ENCODE assay signal across 13 cellular contexts in genomic region chr3:47016086-47016933, GRCh38. TPM values are rescaled to one million over a fixed set of nuclear protein-coding genes. Genes with fewer than 3 reads are reported as not detected.
DNase-seq lines count a peak whose midpoint lies in the region; ATAC-seq and TF ChIP-seq lines count a peak whose summit lies in the region.
"Had no signal": no experiment of that assay in that cellular context is flagged by ENCODE, and none has a peak within 500 bp of the region (broad histone marks: within the 10 kb centered on the region; RNA-seq: fewer than 3 reads in every experiment).

No MANE protein-coding gene starts in this region.

- H3K27ac Mint-ChIP-seq in CD4-positive, alpha-beta T cell = peak overlapping the region; percentile 75
- peak overlapping the region; percentile 79 to 93 (median 93) for H3K27ac Mint-ChIP-seq in IgD-negative memory B cell
- peak overlapping the region; percentile 39 to 93 (median 79) for H3K27ac Mint-ChIP-seq in naive thymus-derived CD4-positive, alpha-beta T cell

- no peak for TF ChIP-seq CTCF in CD4-positive, alpha-beta T cell (IDR thresholded peaks at IDR 0.05)
- no peak for TF ChIP-seq CTCF in adrenal gland (IDR thresholded peaks at IDR 0.05)

- CTCF ChIA-PET in CD4-positive, alpha-beta T cell (lab: Charles Lee) = no interaction called here
- CTCF ChIA-PET in naive thymus-derived CD4-positive, alpha-beta T cell (lab: Charles Lee) = no interaction called here

- no peaks in the 10 kb centered on the region for H3K9me3 ChIP-seq in CD4-positive, alpha-beta T cell (ENCODE audit: control insufficient read depth, low read length)
- no peaks in the 10 kb centered on the region for H3K9me3 ChIP-seq in adrenal gland (replicated peaks in 1 of 3)
- no peaks in the 10 kb centered on the region for H3K9me3 ChIP-seq in naive thymus-derived CD4-positive, alpha-beta T cell (ENCODE audit: control insufficient read depth in 2 of 3, low read length in 3 of 3)
- H3K9me3 ChIP-seq: colonic mucosa had no signal

- TF ChIP-seq POLR2A in adrenal gland (IDR thresholded peaks at IDR 0.05) = no peak

- peaks cover 40% of the 10 kb centered on the region for H3K4me1 Mint-ChIP-seq in CD4-positive, alpha-beta T cell (ENCODE audit: low read depth)
- H3K4me1 Mint-ChIP-seq in IgD-negative memory B cell = peaks cover 22 to 36% (median 23%) of the 10 kb centered on the region in 3 donors
- peaks cover 25 to 66% (median 38%) of the 10 kb centered on the region in 7 donors for H3K4me1 Mint-ChIP-seq in naive thymus-derived CD4-positive, alpha-beta T cell

- no peak overlapping the region for H3K4me3 ChIP-seq in adrenal gland
- H3K4me3 ChIP-seq in naive thymus-derived CD4-positive, alpha-beta T cell (ENCODE audit: low read length) = no peak overlapping the region
- H3K4me3 ChIP-seq: colonic mucosa had no signal

- POLR2A ChIA-PET in CD4-positive, alpha-beta T cell (lab: Charles Lee) = interaction anchor here (0.9 kb wide), 1 partner anchor 36 kb away, joined by 4 read pairs; the partner anchor contains the start of gene NBEAL2
- POLR2A ChIA-PET in naive thymus-derived CD4-positive, alpha-beta T cell (lab: Charles Lee) = no interaction called here

- H3K27ac ChIP-seq in CD4-positive, alpha-beta T cell (ENCODE audit: low read depth, low read length) = no peak overlapping the region
- H3K27ac ChIP-seq in adrenal gland = peak overlapping the region in 3 of 5 donors; percentile 4 to 50 (median 13)
- peak overlapping the region; percentile 17 for H3K27ac ChIP-seq in naive thymus-derived CD4-positive, alpha-beta T cell (ENCODE audit: low read depth, low read length)
- H3K27ac ChIP-seq: colonic mucosa, foreskin keratinocyte had no signal

- WGBS in adrenal gland, 4 donors = 76 to 82% (median 80%) methylated on average over 4 of the region's 4 CpGs

- ATAC-seq in CD4-positive, alpha-beta T cell (ENCODE audit: poor library complexity) = no peak
- no peak for ATAC-seq in naive thymus-derived CD4-positive, alpha-beta T cell
- no peak for ATAC-seq in HG02623 (IDR thresholded peaks at IDR 0.05; ENCODE audit: unreplicated experiment)

- H3K4me1 ChIP-seq in adrenal gland (replicated peaks in 1 of 2) = peaks cover 8 to 21% of the 10 kb centered on the region in 2 donors
- H3K4me1 ChIP-seq in naive thymus-derived CD4-positive, alpha-beta T cell (ENCODE audit: control insufficient read depth in 2 of 2, insufficient read depth in 2 of 2, low read length in 2 of 2) = peaks cover 7 to 18% of the 10 kb centered on the region in 2 donors
- H3K4me1 ChIP-seq: colonic mucosa had no signal

- no peaks in the 10 kb centered on the region for H3K9me3 Mint-ChIP-seq in CD4-positive, alpha-beta T cell
- no peaks in the 10 kb centered on the region for H3K9me3 Mint-ChIP-seq in IgD-negative memory B cell
- H3K9me3 Mint-ChIP-seq in naive thymus-derived CD4-positive, alpha-beta T cell = peaks cover 0 to 1% (median 0%) of the 10 kb centered on the region in 11 donors
- H3K9me3 Mint-ChIP-seq: activated T-cell treated with anti-CD3 and anti-CD28 coated beads, Interleukin-2, amount 50 U/mL, for 4 hours had no signal

- H3K36me3 ChIP-seq in adrenal gland (replicated peaks in 1 of 2) = peaks cover 0 to 33% of the 10 kb centered on the region in 2 donors
- peaks cover 3 to 47% (median 14%) of the 10 kb centered on the region in 3 experiments for H3K36me3 ChIP-seq in naive thymus-derived CD4-positive, alpha-beta T cell (ENCODE audit: control insufficient read depth in 2 of 3, insufficient read depth in 3 of 3, low read length in 3 of 3)

- H3K27me3 ChIP-seq in CD4-positive, alpha-beta T cell (ENCODE audit: control insufficient read depth, insufficient read depth, low read length) = no peaks in the 10 kb centered on the region
- no peaks in the 10 kb centered on the region for H3K27me3 ChIP-seq in adrenal gland
- H3K27me3 ChIP-seq in naive thymus-derived CD4-positive, alpha-beta T cell (ENCODE audit: control insufficient read depth in 2 of 2, insufficient read depth in 2 of 2, low read length in 2 of 2) = no peaks in the 10 kb centered on the region
- H3K27me3 ChIP-seq: colonic mucosa, foreskin keratinocyte had no signal

- H3K36me3 Mint-ChIP-seq in CD4-positive, alpha-beta T cell (ENCODE audit: low read depth) = peaks cover 75% of the 10 kb centered on the region
- H3K36me3 Mint-ChIP-seq in IgD-negative memory B cell = peaks cover 4% of the 10 kb centered on the region
- peaks cover 0 to 35% (median 11%) of the 10 kb centered on the region in 5 donors for H3K36me3 Mint-ChIP-seq in naive thymus-derived CD4-positive, alpha-beta T cell

- no peaks in the 10 kb centered on the region for H3K27me3 Mint-ChIP-seq in CD4-positive, alpha-beta T cell
- H3K27me3 Mint-ChIP-seq in IgD-negative memory B cell = no peaks in the 10 kb centered on the region
- H3K27me3 Mint-ChIP-seq in naive thymus-derived CD4-positive, alpha-beta T cell = no peaks in the 10 kb centered on the region

- DNase-seq in CD4-positive, alpha-beta T cell = no peak
- DNase-seq in adrenal gland = peak in 3 of 7 donors; percentile 17 to 40 (median 22)
- DNase-seq in naive thymus-derived CD4-positive, alpha-beta T cell = no peak
- no peak for DNase-seq in DMS79 treated with DMSO at 0.1 percent for 48 hours (lab: John Stamatoyannopoulos, UW)
- DNase-seq in NCI-H1105 (lab: John Stamatoyannopoulos, UW) = no peak
- no peak for DNase-seq in GDM1 (lab: John Stamatoyannopoulos, UW)
- DNase-seq: activated T-cell treated with anti-CD3 and anti-CD28 coated beads, Interleukin-2, amount 50 U/mL, for 4 hours; colonic mucosa; H7; stimulated activated CD4-positive, alpha-beta T cell treated with anti-CD3 and anti-CD28 coated beads, Interleukin-2, amount 100 ng/mL, for 24 hours had no signal

- H3K4me3 Mint-ChIP-seq in CD4-positive, alpha-beta T cell = no peak overlapping the region
- H3K4me3 Mint-ChIP-seq in IgD-negative memory B cell = peak overlapping the region in 3 of 4 donors; percentile 40 to 80 (median 71)
- H3K4me3 Mint-ChIP-seq in naive thymus-derived CD4-positive, alpha-beta T cell = peak overlapping the region in 1 of 10 donors; percentile 56
- H3K4me3 Mint-ChIP-seq: activated T-cell treated with anti-CD3 and anti-CD28 coated beads, Interleukin-2, amount 50 U/mL, for 4 hours had no signal

- intact Hi-C loops in CD4-positive, alpha-beta T cell (cut with DNase I, micrococcal nuclease) = no loop called here
- intact Hi-C loops in adrenal gland (cut with DNase I) = no loop called here
- intact Hi-C loops in naive thymus-derived CD4-positive, alpha-beta T cell (cut with micrococcal nuclease) = loop anchor here in 1 of 2 donors (5.0 kb wide), 1 partner anchor 306 kb away; no protein-coding TSS in a partner anchor

RNA-seq across cellular contexts. Expression of gene NBEAL2, which starts 36.8 kb away (rescaled TPM):
- 100 to 1,000 TPM; 163 to 170 TPM for total RNA-seq in CD4-positive, alpha-beta T cell
- polyA plus RNA-seq in IgD-negative memory B cell (6.7 TPM), adrenal gland (100 to 1,000 TPM in 1 of 3 donors, 10 to 100 TPM in 2; 20.8 to 154 (median 71.6) TPM)
- 10 to 100 TPM; 17.5 to 47.1 (median 29.0) TPM for total RNA-seq in adrenal gland
- total RNA-seq in naive thymus-derived CD4-positive, alpha-beta T cell = 100 to 1,000 TPM in 2 of 5 experiments, 10 to 100 TPM in 3; 48.8 to 289 (median 94.0) TPM
- polyA plus RNA-seq in naive thymus-derived CD4-positive, alpha-beta T cell = 1 to 10 TPM; 1.7 to 4.9 TPM

RNA-seq across cellular contexts. Expression of gene CCDC12, which starts 39.8 kb away (rescaled TPM):
- 10 to 100 TPM; 57.5 to 59.5 TPM for total RNA-seq in CD4-positive, alpha-beta T cell
- polyA plus RNA-seq in IgD-negative memory B cell = 151 TPM
- total RNA-seq in adrenal gland = 10 to 100 TPM; 33.2 to 77.0 (median 65.9) TPM
- 100 to 1,000 TPM in 2 of 3 donors, 10 to 100 TPM in 1; 72.0 to 145 (median 122) TPM for polyA plus RNA-seq in adrenal gland
- 10 to 100 TPM; 51.6 to 61.5 (median 56.9) TPM for total RNA-seq in naive thymus-derived CD4-positive, alpha-beta T cell
- polyA plus RNA-seq in naive thymus-derived CD4-positive, alpha-beta T cell = 100 to 1,000 TPM in 1 of 2 donors, 10 to 100 TPM in 1; 88.2 to 115 TPM
